ENCODE assay signal across 1 cellular context in the genomic region with DNA sequence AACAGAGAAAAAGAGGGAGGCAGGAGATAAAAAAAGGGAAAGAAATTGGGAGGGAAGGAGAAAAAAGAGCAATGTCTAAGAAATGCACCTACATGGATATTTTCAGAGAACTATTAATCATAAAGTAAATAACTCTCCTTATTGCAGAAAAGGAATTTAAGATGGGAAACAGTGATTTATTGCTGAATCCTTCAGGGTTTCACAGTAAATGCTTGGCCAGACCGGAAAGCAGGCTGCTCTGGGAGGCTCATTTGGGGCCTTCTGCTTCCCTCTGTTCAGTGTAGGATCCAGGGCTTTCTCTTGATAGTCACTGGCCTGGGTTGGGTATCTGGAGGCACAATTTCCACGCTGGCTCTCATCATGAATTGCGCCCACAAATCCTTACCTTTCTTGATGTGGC.
TF ChIP-seq lines count a peak whose summit lies in the region.

No MANE protein-coding gene starts in this region.

TF ChIP-seq in SK-N-SH treated with all-trans-retinoic acid at 6 μM for 48 hours, 23 proteins besides CTCF, POLR2A, EP300 and RAD21 (continued from another document):
- TF ChIP-seq, protein P1, sequence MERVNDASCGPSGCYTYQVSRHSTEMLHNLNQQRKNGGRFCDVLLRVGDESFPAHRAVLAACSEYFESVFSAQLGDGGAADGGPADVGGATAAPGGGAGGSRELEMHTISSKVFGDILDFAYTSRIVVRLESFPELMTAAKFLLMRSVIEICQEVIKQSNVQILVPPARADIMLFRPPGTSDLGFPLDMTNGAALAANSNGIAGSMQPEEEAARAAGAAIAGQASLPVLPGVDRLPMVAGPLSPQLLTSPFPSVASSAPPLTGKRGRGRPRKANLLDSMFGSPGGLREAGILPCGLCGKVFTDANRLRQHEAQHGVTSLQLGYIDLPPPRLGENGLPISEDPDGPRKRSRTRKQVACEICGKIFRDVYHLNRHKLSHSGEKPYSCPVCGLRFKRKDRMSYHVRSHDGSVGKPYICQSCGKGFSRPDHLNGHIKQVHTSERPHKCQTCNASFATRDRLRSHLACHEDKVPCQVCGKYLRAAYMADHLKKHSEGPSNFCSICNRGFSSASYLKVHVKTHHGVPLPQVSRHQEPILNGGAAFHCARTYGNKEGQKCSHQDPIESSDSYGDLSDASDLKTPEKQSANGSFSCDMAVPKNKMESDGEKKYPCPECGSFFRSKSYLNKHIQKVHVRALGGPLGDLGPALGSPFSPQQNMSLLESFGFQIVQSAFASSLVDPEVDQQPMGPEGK (CRISPR knock-in tag; IDR thresholded peaks at IDR 0.05; ENCODE audit: borderline replicate concordance) = no peak
- TF ChIP-seq GLIS3 (CRISPR knock-in tag; IDR thresholded peaks at IDR 0.05) (no peak), ZNF8 (CRISPR knock-in tag; IDR thresholded peaks at IDR 0.05) (no peak)
